8 cellular contexts compared by ENCODE assay signal in the genomic region with DNA sequence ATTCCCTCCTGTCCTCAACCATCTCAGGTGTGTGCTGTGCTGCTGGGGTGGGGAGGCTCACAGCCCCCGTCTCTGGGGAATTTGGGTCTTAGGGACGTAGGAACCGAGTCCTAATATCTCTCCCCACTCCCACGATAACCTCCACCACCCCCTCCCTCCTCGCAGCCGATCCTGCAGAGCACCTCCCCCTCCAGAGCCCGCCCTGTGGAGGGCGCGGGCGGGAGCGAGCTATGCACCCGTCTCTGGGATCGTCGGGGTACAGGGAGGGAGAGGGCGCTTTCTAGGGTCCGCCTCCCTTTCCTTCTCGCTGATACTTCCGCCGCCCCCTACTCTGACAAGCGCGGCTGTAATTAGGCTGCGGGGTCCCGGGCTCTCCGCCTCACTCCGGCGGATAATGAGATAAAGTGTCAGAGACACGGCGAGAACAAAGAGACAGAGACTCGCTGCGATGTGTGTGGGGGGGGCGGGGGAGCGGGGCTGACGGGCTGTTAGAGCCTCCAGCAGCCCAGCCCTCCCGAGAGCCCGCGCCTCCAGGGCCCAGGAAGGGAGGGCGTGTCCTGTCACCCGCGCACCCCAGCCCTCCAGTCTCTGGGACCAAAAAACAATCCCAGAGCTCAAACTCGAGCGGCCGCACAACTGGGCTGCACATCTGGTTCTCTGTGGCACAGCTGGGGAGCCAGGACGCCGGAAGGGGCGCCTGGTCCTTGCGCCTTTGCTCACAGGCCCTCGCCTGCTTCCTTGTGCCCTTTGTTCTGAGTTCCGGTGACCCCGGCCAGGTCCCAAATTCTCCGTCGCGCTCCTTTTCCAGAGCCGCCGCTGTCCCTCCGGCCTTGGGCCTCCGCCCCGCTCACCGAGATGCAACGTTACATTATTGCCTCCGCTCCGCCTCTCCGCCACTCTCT. TPM values are rescaled to one million over a fixed set of nuclear protein-coding genes. Genes with fewer than 3 reads are reported as not detected.
A peak's percentile ranks its signal among the peaks of the same experiment; 100 is the strongest.
DNase-seq lines count a peak whose midpoint lies in the region; ATAC-seq, FAIRE-seq and TF ChIP-seq lines count a peak whose summit lies in the region.

No MANE protein-coding gene starts in this region.

- 3 to 5% methylated on average over 26 to 36 of the region's 62 CpGs for WGBS in esophagus squamous epithelium, 2 donors
- WGBS in prostate gland: 7% methylated on average over 62 of the region's 62 CpGs

- H3K36me3 Mint-ChIP-seq in activated naive CD4-positive, alpha-beta T cell treated with anti-CD3 and anti-CD28 coated beads for 36 hours (ENCODE audit: low read depth): peaks cover 20% of the 10 kb centered on the region
- H3K36me3 Mint-ChIP-seq in activated naive CD4-positive, alpha-beta T cell treated with anti-CD3 and anti-CD28 coated beads, Interleukin-2, amount 50 U/mL, for 72 hours: peaks cover 16 to 17% of the 10 kb centered on the region in 2 donors

- H3K27me3 Mint-ChIP-seq in activated naive CD4-positive, alpha-beta T cell treated with anti-CD3 and anti-CD28 coated beads for 36 hours (ENCODE audit: low read depth): peaks cover 47% of the 10 kb centered on the region

- no peak for TF ChIP-seq POLR2A in esophagus squamous epithelium (IDR thresholded peaks at IDR 0.05)
- TF ChIP-seq POLR2A in prostate gland (IDR thresholded peaks at IDR 0.05): no peak
- no peak for TF ChIP-seq POLR2A in H54 (IDR thresholded peaks at IDR 0.05; ENCODE audit: low read depth, low read length)

- H3K4me1 Mint-ChIP-seq in activated naive CD4-positive, alpha-beta T cell treated with anti-CD3 and anti-CD28 coated beads for 36 hours (ENCODE audit: low read depth): peaks cover 61% of the 10 kb centered on the region

- no peak for FAIRE-seq in H54 (lab: Jason Lieb, UNC)

- H3K9me3 ChIP-seq in SJCRH30 (replicated peaks) (no peaks in the 10 kb centered on the region), esophagus squamous epithelium (no peaks in the 10 kb centered on the region), prostate gland (no peaks in the 10 kb centered on the region)

- CTCF ChIA-PET in activated naive CD4-positive, alpha-beta T cell treated with anti-CD3 and anti-CD28 coated beads for 36 hours (lab: Charles Lee): interaction anchor here (1.0 to 10.0 kb wide), 8 partner anchors 11 to 243 kb away, joined by 4 to 333 read pairs (median 4); a partner anchor contains a TSS

- H3K4me1 ChIP-seq in SJCRH30 (peaks cover 23% of the 10 kb centered on the region), esophagus squamous epithelium (peaks cover 79 to 100% (median 80%) of the 10 kb centered on the region in 3 donors), prostate gland (replicated peaks) (peaks cover 27% of the 10 kb centered on the region)

- TF ChIP-seq CTCF in esophagus squamous epithelium (IDR thresholded peaks at IDR 0.05) (no peak), prostate gland (IDR thresholded peaks at IDR 0.05) (no peak)

- H3K27ac ChIP-seq in SJCRH30 (peak overlapping the region; percentile 1; the same call in 1 of the 2 replicates), esophagus squamous epithelium (peak overlapping the region in 2 of 4 donors; percentile 42 to 79), prostate gland (no peak overlapping the region)

- peaks cover 27% of the 10 kb centered on the region for H3K36me3 ChIP-seq in SJCRH30
- peaks cover 0 to 18% (median 13%) of the 10 kb centered on the region in 3 donors for H3K36me3 ChIP-seq in esophagus squamous epithelium
- H3K36me3 ChIP-seq in prostate gland: no peaks in the 10 kb centered on the region

- H3K4me3 ChIP-seq in SJCRH30 (peak overlapping the region; percentile 67), esophagus squamous epithelium (peak overlapping the region; percentile 21 to 68 (median 46)), prostate gland (peak overlapping the region; percentile 15 to 16)

- DNase-seq in activated naive CD4-positive, alpha-beta T cell treated with anti-CD3 and anti-CD28 coated beads for 36 hours: peak; percentile 52
- no peak for DNase-seq in activated naive CD4-positive, alpha-beta T cell treated with anti-CD3 and anti-CD28 coated beads, Interleukin-2, amount 50 U/mL, for 72 hours (ENCODE audit: low spot score in 2 of 2)
- DNase-seq in SJCRH30 (peak; percentile 72 to 78), esophagus squamous epithelium (lab: John Stamatoyannopoulos, UW) (no peak), prostate gland (ENCODE audit: low spot score) (no peak), H54 (ENCODE audit: insufficient read length, low spot score) (no peak)

- no peak for ATAC-seq in activated naive CD4-positive, alpha-beta T cell treated with anti-CD3 and anti-CD28 coated beads, Interleukin-2, amount 50 U/mL, for 72 hours
- ATAC-seq in GM19395 (IDR thresholded peaks at IDR 0.05; ENCODE audit: unreplicated experiment) (no peak), GM21786 (IDR thresholded peaks at IDR 0.05; ENCODE audit: unreplicated experiment) (no peak)

- intact Hi-C loops in activated naive CD4-positive, alpha-beta T cell treated with anti-CD3 and anti-CD28 coated beads for 36 hours (cut with micrococcal nuclease): loop anchor here (2.0 to 5.0 kb wide), 2 partner anchors 13 to 514 kb away; a partner anchor contains a TSS
- intact Hi-C loops in esophagus squamous epithelium (cut with DNase I) (no loop called here), prostate gland (cut with DNase I) (no loop called here)

- no peaks in the 10 kb centered on the region for H3K27me3 ChIP-seq in SJCRH30
- H3K27me3 ChIP-seq in esophagus squamous epithelium: peaks cover 14 to 84% (median 35%) of the 10 kb centered on the region in 4 donors
- no peaks in the 10 kb centered on the region for H3K27me3 ChIP-seq in prostate gland (replicated peaks; ENCODE audit: insufficient read depth)

- no peak overlapping the region for H3K27ac Mint-ChIP-seq in activated naive CD4-positive, alpha-beta T cell treated with anti-CD3 and anti-CD28 coated beads for 36 hours
- no peak overlapping the region for H3K27ac Mint-ChIP-seq in activated naive CD4-positive, alpha-beta T cell treated with anti-CD3 and anti-CD28 coated beads, Interleukin-2, amount 50 U/mL, for 72 hours

- H3K9me3 Mint-ChIP-seq in activated naive CD4-positive, alpha-beta T cell treated with anti-CD3 and anti-CD28 coated beads for 36 hours: no peaks in the 10 kb centered on the region
- no peaks in the 10 kb centered on the region for H3K9me3 Mint-ChIP-seq in activated naive CD4-positive, alpha-beta T cell treated with anti-CD3 and anti-CD28 coated beads, Interleukin-2, amount 50 U/mL, for 72 hours

- H3K4me3 Mint-ChIP-seq in activated naive CD4-positive, alpha-beta T cell treated with anti-CD3 and anti-CD28 coated beads for 36 hours: peak overlapping the region; percentile 93

RNA-seq across cellular contexts. Expression of a gene that starts 8.7 kb away (rescaled TPM):
- total RNA-seq in activated naive CD4-positive, alpha-beta T cell treated with anti-CD3 and anti-CD28 coated beads for 36 hours: 100 to 1,000 TPM; 542 to 552 TPM
- 100 to 1,000 TPM; 360 to 376 TPM for total RNA-seq in activated naive CD4-positive, alpha-beta T cell treated with anti-CD3 and anti-CD28 coated beads, Interleukin-2, amount 50 U/mL, for 72 hours
- 1,504 and 1,712 TPM in 2 replicates for total RNA-seq in SJCRH30 (2014; rRNA removed; shearing (Covaris generic))
- total RNA-seq in esophagus squamous epithelium (100 to 1,000 TPM in 1 of 4 donors, 10 to 100 TPM in 3; 56.1 to 104 (median 76.6) TPM), prostate gland (10 to 100 TPM; 49.6 to 51.4 TPM)

RNA-seq across cellular contexts. Expression of a gene that starts 12.8 kb away (rescaled TPM):
- 1 to 10 TPM in 1 of 2 experiments, under 1 TPM in 1; 0.93 to 1.5 TPM for total RNA-seq in activated naive CD4-positive, alpha-beta T cell treated with anti-CD3 and anti-CD28 coated beads for 36 hours
- total RNA-seq in activated naive CD4-positive, alpha-beta T cell treated with anti-CD3 and anti-CD28 coated beads, Interleukin-2, amount 50 U/mL, for 72 hours: 1 to 10 TPM; 2.8 to 5.4 TPM
- total RNA-seq in SJCRH30 (2014; rRNA removed; shearing (Covaris generic)): 1,199 and 1,339 TPM in 2 replicates
- total RNA-seq in esophagus squamous epithelium (under 1 TPM; 0.29 to 0.95 (median 0.47) TPM), prostate gland (10 to 100 TPM in 1 of 2 donors, 1 to 10 TPM in 1; 4.8 to 20.9 TPM)

RNA-seq across cellular contexts. Expression of a gene that starts 21.6 kb away (rescaled TPM):
- total RNA-seq in activated naive CD4-positive, alpha-beta T cell treated with anti-CD3 and anti-CD28 coated beads for 36 hours: under 1 TPM; 0.25 to 0.79 TPM
- total RNA-seq in activated naive CD4-positive, alpha-beta T cell treated with anti-CD3 and anti-CD28 coated beads, Interleukin-2, amount 50 U/mL, for 72 hours: under 1 TPM; 0.11 to 0.54 TPM
- 91.1 and 92.7 TPM in 2 replicates for total RNA-seq in SJCRH30 (2014; rRNA removed; shearing (Covaris generic))
- total RNA-seq in esophagus squamous epithelium (1 to 10 TPM in 2 of 4 donors, under 1 TPM in 2; 0.21 to 5.0 (median 2.5) TPM), prostate gland (10 to 100 TPM; 10.2 to 18.1 TPM)

Comparison
In these comparisons a context has a peak if more than half of its experiments do, and no peak if none do; other contexts are left out.
1. DNase-seq: peak in activated naive CD4-positive, alpha-beta T cell treated with anti-CD3 and anti-CD28 coated beads for 36 hours (single experiment) and SJCRH30 (2 of 2); none in activated naive CD4-positive, alpha-beta T cell treated with anti-CD3 and anti-CD28 coated beads, Interleukin-2, amount 50 U/mL, for 72 hours (0 of 2), esophagus squamous epithelium (single experiment), prostate gland (single experiment) and H54 (single experiment).
2. H3K4me3 ChIP-seq: peak in every context shown above with its lines; median percentile 67 in SJCRH30; 46 in esophagus squamous epithelium; 16 in prostate gland.
3. RNA of a gene that starts 12.8 kb away (total RNA-seq): 1,199 to 1,339 TPM in SJCRH30; 4.8 to 20.9 TPM in prostate gland, 2.8 to 5.4 TPM in activated naive CD4-positive, alpha-beta T cell treated with anti-CD3 and anti-CD28 coated beads, Interleukin-2, amount 50 U/mL, for 72 hours, 0.93 to 1.5 TPM in activated naive CD4-positive, alpha-beta T cell treated with anti-CD3 and anti-CD28 coated beads for 36 hours and 0.29 to 0.95 TPM in esophagus squamous epithelium; every median in the first group is over 10 times any median in the second.